In genomic region chr16:24132048-24132796, GRCh38 we compare ENCODE assay signal across 23 cellular contexts.
DNase-seq lines count a peak whose midpoint lies in the region; ATAC-seq and TF ChIP-seq lines count a peak whose summit lies in the region.
"Had no signal": no experiment of that assay in that cellular context is flagged by ENCODE, and none has a peak within 500 bp of the region (broad histone marks: within the 10 kb centered on the region; RNA-seq: fewer than 3 reads in every experiment).

No MANE protein-coding gene starts in this region.

- no peak overlapping the region for H3K27ac ChIP-seq in GM23338 (ENCODE audit: low read depth)
- H3K27ac ChIP-seq in neutrophil, result peak overlapping the region; percentile 9
- H3K27ac ChIP-seq: BLaER1, GM23248 had no signal

- H3K9me3 Mint-ChIP-seq in activated T-cell treated with anti-CD3 and anti-CD28 coated beads, Interleukin-2, amount 50 U/mL, for 24 hours, result no peaks in the 10 kb centered on the region
- H3K9me3 Mint-ChIP-seq in GM23338, result no peaks in the 10 kb centered on the region
- H3K9me3 Mint-ChIP-seq in activated naive CD8-positive, alpha-beta T cell treated with anti-CD3 and anti-CD28 coated beads, Interleukin-2, amount 50 U/mL, for 24 hours, result no peaks in the 10 kb centered on the region
- H3K9me3 Mint-ChIP-seq in activated T-helper 2 cell treated with anti-CD3 and anti-CD28 coated beads, Interferon-gamma antibody, Interleukin-2, Interleukin-4, amounts not matched to agents 10 μg/mL and 5 μg/mL and 100 μg/mL, durations not matched to agents 14 hours and 24 hours and 36 hours, result no peaks in the 10 kb centered on the region
- H3K9me3 Mint-ChIP-seq: CD4-positive, alpha-beta T cell; H9 had no signal

- H3K4me3 Mint-ChIP-seq in activated T-cell treated with anti-CD3 and anti-CD28 coated beads, Interleukin-2, amount 50 U/mL, for 24 hours, result no peak overlapping the region
- no peak overlapping the region for H3K4me3 Mint-ChIP-seq in GM23338
- no peak overlapping the region for H3K4me3 Mint-ChIP-seq in activated naive CD8-positive, alpha-beta T cell treated with anti-CD3 and anti-CD28 coated beads, Interleukin-2, amount 50 U/mL, for 24 hours
- no peak overlapping the region for H3K4me3 Mint-ChIP-seq in activated T-helper 2 cell treated with anti-CD3 and anti-CD28 coated beads, Interferon-gamma antibody, Interleukin-2, Interleukin-4, amounts not matched to agents 10 μg/mL and 5 μg/mL and 100 μg/mL, durations not matched to agents 14 hours and 24 hours and 36 hours (ENCODE audit: low read depth)
- H3K4me3 Mint-ChIP-seq: CD4-positive, alpha-beta T cell; H9 had no signal

- no peak for ATAC-seq in GM23338
- no peak for ATAC-seq in activated naive CD8-positive, alpha-beta T cell treated with anti-CD3 and anti-CD28 coated beads, Interleukin-2, amount 50 U/mL, for 24 hours
- ATAC-seq: PC-3 had no signal

- intact Hi-C loops in activated T-helper 2 cell treated with anti-CD3 and anti-CD28 coated beads, Interferon-gamma antibody, Interleukin-2, Interleukin-4, amounts not matched to agents 10 μg/mL and 5 μg/mL and 100 μg/mL, durations not matched to agents 14 hours and 24 hours and 36 hours (cut with micrococcal nuclease), result loop anchor here (10.0 kb wide), 1 partner anchor 123 kb away; the partner anchor contains the start of gene CACNG3

- no peaks in the 10 kb centered on the region for H3K9me2 ChIP-seq in GM23338 (ENCODE audit: insufficient read depth)
- H3K9me2 ChIP-seq: SK-N-SH had no signal

- peaks cover 18% of the 10 kb centered on the region for H3K4me1 Mint-ChIP-seq in activated T-cell treated with anti-CD3 and anti-CD28 coated beads, Interleukin-2, amount 50 U/mL, for 24 hours (ENCODE audit: low read depth)
- peaks cover 28% of the 10 kb centered on the region for H3K4me1 Mint-ChIP-seq in GM23338
- peaks cover 7% of the 10 kb centered on the region for H3K4me1 Mint-ChIP-seq in activated naive CD8-positive, alpha-beta T cell treated with anti-CD3 and anti-CD28 coated beads, Interleukin-2, amount 50 U/mL, for 24 hours
- peaks cover 4% of the 10 kb centered on the region for H3K4me1 Mint-ChIP-seq in activated T-helper 2 cell treated with anti-CD3 and anti-CD28 coated beads, Interferon-gamma antibody, Interleukin-2, Interleukin-4, amounts not matched to agents 10 μg/mL and 5 μg/mL and 100 μg/mL, durations not matched to agents 14 hours and 24 hours and 36 hours (ENCODE audit: low read depth)

- peak overlapping the region; percentile 38 for H3K27ac Mint-ChIP-seq in activated T-cell treated with anti-CD3 and anti-CD28 coated beads, Interleukin-2, amount 50 U/mL, for 24 hours
- peak overlapping the region; percentile 8; the same call in 1 of the 2 replicates for H3K27ac Mint-ChIP-seq in GM23338
- peak overlapping the region; percentile 16 for H3K27ac Mint-ChIP-seq in activated naive CD8-positive, alpha-beta T cell treated with anti-CD3 and anti-CD28 coated beads, Interleukin-2, amount 50 U/mL, for 24 hours
- no peak overlapping the region for H3K27ac Mint-ChIP-seq in activated T-helper 2 cell treated with anti-CD3 and anti-CD28 coated beads, Interferon-gamma antibody, Interleukin-2, Interleukin-4, amounts not matched to agents 10 μg/mL and 5 μg/mL and 100 μg/mL, durations not matched to agents 14 hours and 24 hours and 36 hours
- H3K27ac Mint-ChIP-seq: CD4-positive, alpha-beta T cell had no signal

- H3K4me2 ChIP-seq in GM23338, result no peak overlapping the region
- H3K4me2 ChIP-seq: BLaER1, SK-N-SH had no signal

- TF ChIP-seq CTCF in GM23338 (conservative IDR thresholded peaks at IDR 0.05; ENCODE audit: low read depth in 2 of 2) (no peak), neutrophil (IDR thresholded peaks at IDR 0.05) (no peak)

- H3K36me3 ChIP-seq in GM23338 (ENCODE audit: insufficient read depth) (no peaks in the 10 kb centered on the region), neutrophil (peaks cover 75% of the 10 kb centered on the region)
- H3K36me3 ChIP-seq: BLaER1 had no signal

- H3K27me3 Mint-ChIP-seq in activated T-cell treated with anti-CD3 and anti-CD28 coated beads, Interleukin-2, amount 50 U/mL, for 24 hours, result no peaks in the 10 kb centered on the region
- H3K27me3 Mint-ChIP-seq in GM23338 (ENCODE audit: insufficient read depth, low read depth, poor library complexity), result peaks cover 6% of the 10 kb centered on the region
- H3K27me3 Mint-ChIP-seq in activated naive CD8-positive, alpha-beta T cell treated with anti-CD3 and anti-CD28 coated beads, Interleukin-2, amount 50 U/mL, for 24 hours, result no peaks in the 10 kb centered on the region
- no peaks in the 10 kb centered on the region for H3K27me3 Mint-ChIP-seq in activated T-helper 2 cell treated with anti-CD3 and anti-CD28 coated beads, Interferon-gamma antibody, Interleukin-2, Interleukin-4, amounts not matched to agents 10 μg/mL and 5 μg/mL and 100 μg/mL, durations not matched to agents 14 hours and 24 hours and 36 hours (ENCODE audit: low read depth)
- H3K27me3 Mint-ChIP-seq: CD4-positive, alpha-beta T cell had no signal

- H3K27me3 ChIP-seq in GM23338 (ENCODE audit: insufficient read depth), result no peaks in the 10 kb centered on the region
- H3K27me3 ChIP-seq in neutrophil, result no peaks in the 10 kb centered on the region
- H3K27me3 ChIP-seq: BLaER1 had no signal

- no peaks in the 10 kb centered on the region for H3K79me2 ChIP-seq in GM23338 (replicated peaks; ENCODE audit: insufficient read depth)

- H3K4me1 ChIP-seq in GM23338 (ENCODE audit: insufficient read depth) (peaks cover 38% of the 10 kb centered on the region), neutrophil (ENCODE audit: control insufficient read depth in 1 of 2, insufficient read depth in 1 of 2, low read depth in 1 of 2, low read length in 1 of 2) (no peaks in the 10 kb centered on the region)
- H3K4me1 ChIP-seq: BLaER1 had no signal

- H3F3A ChIP-seq in GM23338 (replicated peaks; ENCODE audit: low read depth), result no peaks in the 10 kb centered on the region

- H3K4me3 ChIP-seq in GM23338 (no peak overlapping the region), neutrophil (ENCODE audit: low read depth in 1 of 2, low read length in 1 of 2) (no peak overlapping the region)
- H3K4me3 ChIP-seq: BLaER1, GM23248 had no signal

- no peaks in the 10 kb centered on the region for H3K9me3 ChIP-seq in neutrophil
- H3K9me3 ChIP-seq: BLaER1, SK-N-SH had no signal

- H4K20me1 ChIP-seq in GM23338 (replicated peaks; ENCODE audit: insufficient read depth), result no peaks in the 10 kb centered on the region
- H4K20me1 ChIP-seq: BLaER1 had no signal

- no peak for DNase-seq in activated T-cell treated with anti-CD3 and anti-CD28 coated beads, Interleukin-2, amount 50 U/mL, for 24 hours
- DNase-seq in activated T-cell treated with anti-CD3 and anti-CD28 coated beads, Interleukin-2, amount 50 U/mL, for 48 hours, result no peak
- DNase-seq in GM23338 (ENCODE audit: low spot score), result no peak
- DNase-seq in activated naive CD8-positive, alpha-beta T cell treated with anti-CD3 and anti-CD28 coated beads, Interleukin-2, amount 50 U/mL, for 24 hours, result no peak
- no peak for DNase-seq in cerebellar nuclear complex (lab: John Stamatoyannopoulos, UW)
- no peak for DNase-seq in NCI-H748 (lab: John Stamatoyannopoulos, UW; ENCODE audit: unreplicated experiment)
- no peak for DNase-seq in activated T-helper 2 cell treated with anti-CD3 and anti-CD28 coated beads, Interferon-gamma antibody, Interleukin-2, Interleukin-4, amounts not matched to agents 10 μg/mL and 5 μg/mL and 100 μg/mL, durations not matched to agents 14 hours and 24 hours and 36 hours (ENCODE audit: low spot score)
- DNase-seq: CD4-positive, alpha-beta T cell; GM23248; H9; IMR-90; NCI-H1092; NCI-H1417 treated with DMSO at 0.1 percent for 48 hours; NCI-H1694 treated with DMSO at 0.1 percent for 48 hours; NCI-H2081 treated with DMSO at 0.1 percent for 48 hours; NCI-H2171 treated with DMSO at 0.1 percent for 48 hours; NCI-H345; NCI-H510A treated with DMSO at 0.1 percent for 48 hours; NCI-H748 treated with DMSO at 0.1 percent for 48 hours; PC-3; SK-N-SH had no signal

- peaks cover 55% of the 10 kb centered on the region for H3K36me3 Mint-ChIP-seq in activated T-cell treated with anti-CD3 and anti-CD28 coated beads, Interleukin-2, amount 50 U/mL, for 24 hours (ENCODE audit: low read depth)
- H3K36me3 Mint-ChIP-seq in GM23338 (ENCODE audit: low read depth), result no peaks in the 10 kb centered on the region
- H3K36me3 Mint-ChIP-seq in activated naive CD8-positive, alpha-beta T cell treated with anti-CD3 and anti-CD28 coated beads, Interleukin-2, amount 50 U/mL, for 24 hours (ENCODE audit: low read depth), result peaks cover 19% of the 10 kb centered on the region
- H3K36me3 Mint-ChIP-seq in activated T-helper 2 cell treated with anti-CD3 and anti-CD28 coated beads, Interferon-gamma antibody, Interleukin-2, Interleukin-4, amounts not matched to agents 10 μg/mL and 5 μg/mL and 100 μg/mL, durations not matched to agents 14 hours and 24 hours and 36 hours (ENCODE audit: low read depth), result peaks cover 21% of the 10 kb centered on the region

- H2AFZ ChIP-seq in GM23338, result no peak overlapping the region
- H2AFZ ChIP-seq: GM23248 had no signal

TF ChIP-seq in GM23338, 12 proteins besides CTCF, POLR2A, EP300 and RAD21 (continues in another document):
- TF ChIP-seq POLR2AphosphoS5 (IDR thresholded peaks at IDR 0.05; ENCODE audit: low read depth) (no peak), CREB1 (CRISPR knock-in tag; IDR thresholded peaks at IDR 0.05; ENCODE audit: low read depth) (no peak), EZH2 (IDR thresholded peaks at IDR 0.05; ENCODE audit: low read depth, unreplicated experiment) (no peak), JUNB (IDR thresholded peaks at IDR 0.05; ENCODE audit: unreplicated experiment) (no peak)
